ENCODE assay signal across 8 cellular contexts in genomic region chr11:65415499-65416340, GRCh38. TPM values are rescaled to one million over a fixed set of nuclear protein-coding genes. Genes with fewer than 3 reads are reported as not detected.
DNase-seq lines count a peak whose midpoint lies in the region; ATAC-seq and TF ChIP-seq lines count a peak whose summit lies in the region.

No MANE protein-coding gene starts in this region.

- TF ChIP-seq CTCF in MCF 10A (IDR thresholded peaks at IDR 0.05; ENCODE audit: unreplicated experiment) (no peak), mesothelial cell of epicardium (IDR thresholded peaks at IDR 0.05; ENCODE audit: unreplicated experiment) (no peak), upper lobe of right lung (IDR thresholded peaks at IDR 0.05) (no peak)

- peak overlapping the region; percentile 55 for H3K27ac Mint-ChIP-seq in activated naive CD4-positive, alpha-beta T cell treated with anti-CD3 and anti-CD28 coated beads, Interleukin-2, amount 10 ng/mL, durations not matched to agents 7 days and 5 days
- H3K27ac Mint-ChIP-seq in MCF 10A (ENCODE audit: low read depth, unreplicated experiment) (peak overlapping the region; percentile 99), mesothelial cell of epicardium (peak overlapping the region; percentile 16)

- DNase-seq in activated naive CD4-positive, alpha-beta T cell treated with anti-CD3 and anti-CD28 coated beads, Interleukin-2, amount 10 ng/mL, durations not matched to agents 7 days and 5 days, result no peak
- no peak for DNase-seq in activated naive CD4-positive, alpha-beta T cell treated with Interleukin-2 at 50 U/mL for 16 hours
- DNase-seq in MCF 10A (ENCODE audit: unreplicated experiment) (peak; percentile 8), mesothelial cell of epicardium (ENCODE audit: low spot score in 2 of 2, unreplicated experiment in 2 of 2) (no peak), upper lobe of right lung (peak; percentile 66), NCI-H146 treated with DMSO at 0.1 percent for 48 hours (lab: John Stamatoyannopoulos, UW; ENCODE audit: unreplicated experiment) (no peak), NCI-H128 (lab: John Stamatoyannopoulos, UW; ENCODE audit: unreplicated experiment) (no peak)

- peaks cover 14% of the 10 kb centered on the region for H3K36me3 ChIP-seq in upper lobe of right lung

- peak overlapping the region; percentile 87 for H3K4me3 Mint-ChIP-seq in activated naive CD4-positive, alpha-beta T cell treated with anti-CD3 and anti-CD28 coated beads, Interleukin-2, amount 10 ng/mL, durations not matched to agents 7 days and 5 days
- H3K4me3 Mint-ChIP-seq in MCF 10A (ENCODE audit: unreplicated experiment) (peak overlapping the region; percentile 38), mesothelial cell of epicardium (peak overlapping the region; percentile 57)

- H3K9me3 Mint-ChIP-seq in activated naive CD4-positive, alpha-beta T cell treated with anti-CD3 and anti-CD28 coated beads, Interleukin-2, amount 10 ng/mL, durations not matched to agents 7 days and 5 days, result no peaks in the 10 kb centered on the region
- H3K9me3 Mint-ChIP-seq in MCF 10A (ENCODE audit: unreplicated experiment) (no peaks in the 10 kb centered on the region), mesothelial cell of epicardium (no peaks in the 10 kb centered on the region)

- H3K27me3 Mint-ChIP-seq in activated naive CD4-positive, alpha-beta T cell treated with anti-CD3 and anti-CD28 coated beads, Interleukin-2, amount 10 ng/mL, durations not matched to agents 7 days and 5 days, result no peaks in the 10 kb centered on the region
- H3K27me3 Mint-ChIP-seq in MCF 10A (ENCODE audit: insufficient read depth, unreplicated experiment) (no peaks in the 10 kb centered on the region), mesothelial cell of epicardium (ENCODE audit: low read depth) (no peaks in the 10 kb centered on the region)

- ATAC-seq in upper lobe of right lung (no peak), HG03342 (IDR thresholded peaks at IDR 0.05; ENCODE audit: unreplicated experiment) (no peak)

- peaks cover 12% of the 10 kb centered on the region for H3K36me3 Mint-ChIP-seq in activated naive CD4-positive, alpha-beta T cell treated with anti-CD3 and anti-CD28 coated beads, Interleukin-2, amount 10 ng/mL, durations not matched to agents 7 days and 5 days
- H3K36me3 Mint-ChIP-seq in MCF 10A (ENCODE audit: insufficient read depth, unreplicated experiment) (peaks cover 28% of the 10 kb centered on the region), mesothelial cell of epicardium (peaks cover 2% of the 10 kb centered on the region)

- peak overlapping the region; percentile 100 for H3K27ac ChIP-seq in upper lobe of right lung

- CTCF ChIA-PET in activated naive CD4-positive, alpha-beta T cell treated with anti-CD3 and anti-CD28 coated beads, Interleukin-2, amount 10 ng/mL, durations not matched to agents 7 days and 5 days (lab: Charles Lee), result interaction anchor here (0.6 to 10.4 kb wide), 22 partner anchors 10 to 115 kb away, joined by 3 to 146 read pairs (median 6); partner anchors contain the start of genes FRMD8, MALAT1 and SCYL1
- CTCF ChIA-PET in MCF 10A (lab: Yijun Ruan, JAX), result interaction anchor here (0.7 to 3.8 kb wide), 30 partner anchors 8 to 290 kb away, joined by 3 to 47 read pairs (median 4); partner anchors contain the start of genes FRMD8, MALAT1 and SLC25A45

- peaks cover 44% of the 10 kb centered on the region for H3K4me1 ChIP-seq in upper lobe of right lung

- no peaks in the 10 kb centered on the region for H3K9me3 ChIP-seq in upper lobe of right lung

- peak overlapping the region; percentile 98 for H3K4me3 ChIP-seq in upper lobe of right lung

- intact Hi-C loops in MCF 10A (cut with micrococcal nuclease) (loop anchor here (1.0 to 2.0 kb wide), 3 partner anchors 15 to 95 kb away; no protein-coding TSS in a partner anchor), upper lobe of right lung (cut with DNase I) (no loop called here)

- no TSS peak for BruUV-seq in MCF 10A (replicated peaks; lab: Mats Ljungman, UMichigan)

- peaks cover 47% of the 10 kb centered on the region for H3K4me1 Mint-ChIP-seq in activated naive CD4-positive, alpha-beta T cell treated with anti-CD3 and anti-CD28 coated beads, Interleukin-2, amount 10 ng/mL, durations not matched to agents 7 days and 5 days
- peaks cover 34% of the 10 kb centered on the region for H3K4me1 Mint-ChIP-seq in MCF 10A (ENCODE audit: insufficient read depth, unreplicated experiment)
- H3K4me1 Mint-ChIP-seq in mesothelial cell of epicardium, result peaks cover 48% of the 10 kb centered on the region

- no peaks in the 10 kb centered on the region for H3K27me3 ChIP-seq in upper lobe of right lung

- POLR2A ChIA-PET in MCF 10A (lab: Yijun Ruan, JAX), result interaction anchor here (0.6 to 21.4 kb wide), 14 partner anchors 8 to 82 kb away, joined by 3 to 2994 read pairs (median 8); partner anchors contain the start of genes FRMD8, MALAT1 and SLC25A45

RNA-seq across cellular contexts. Expression of gene NEAT1, which starts 6.9 kb away (rescaled TPM):
- total RNA-seq in MCF 10A (2022) (1,026 and 1,292 TPM in 2 replicates), mesothelial cell of epicardium (236 to 269 TPM (median 246 TPM) in 3 replicates), upper lobe of right lung (1,120 TPM)

RNA-seq across cellular contexts. Expression of gene FRMD8, which starts 29.3 kb away (rescaled TPM):
- total RNA-seq in MCF 10A (2022), result 18.9 and 21.7 TPM in 2 replicates
- 23.5 to 26.4 TPM (median 25.0 TPM) in 3 replicates for total RNA-seq in mesothelial cell of epicardium
- total RNA-seq in upper lobe of right lung, result 37.1 TPM

RNA-seq across cellular contexts. Expression of gene SLC25A45, which starts 33.3 kb away (rescaled TPM):
- total RNA-seq in MCF 10A (2022) (3.9 and 4.9 TPM in 2 replicates), mesothelial cell of epicardium (3.9 to 4.7 TPM (median 4.7 TPM) in 3 replicates), upper lobe of right lung (11.5 TPM)

Comparison
In these comparisons a context has a peak if more than half of its experiments do, and no peak if none do; other contexts are left out.
1. DNase-seq: peak in MCF 10A (single experiment) and upper lobe of right lung (single experiment); none in activated naive CD4-positive, alpha-beta T cell treated with anti-CD3 and anti-CD28 coated beads, Interleukin-2, amount 10 ng/mL, durations not matched to agents 7 days and 5 days (single experiment), activated naive CD4-positive, alpha-beta T cell treated with Interleukin-2 at 50 U/mL for 16 hours (single experiment), mesothelial cell of epicardium (0 of 2), NCI-H146 treated with DMSO at 0.1 percent for 48 hours (single experiment) and NCI-H128 (single experiment).
2. H3K27ac Mint-ChIP-seq: peak in every context shown above with its lines; median percentile 99 in MCF 10A; 55 in activated naive CD4-positive, alpha-beta T cell treated with anti-CD3 and anti-CD28 coated beads, Interleukin-2, amount 10 ng/mL, durations not matched to agents 7 days and 5 days; 16 in mesothelial cell of epicardium.
3. Peak in every context shown above with its lines, with median percentiles within 50 percentile points of each other: H3K4me3 Mint-ChIP-seq.